ENCODE assay signal across 21 cellular contexts in the genomic region with DNA sequence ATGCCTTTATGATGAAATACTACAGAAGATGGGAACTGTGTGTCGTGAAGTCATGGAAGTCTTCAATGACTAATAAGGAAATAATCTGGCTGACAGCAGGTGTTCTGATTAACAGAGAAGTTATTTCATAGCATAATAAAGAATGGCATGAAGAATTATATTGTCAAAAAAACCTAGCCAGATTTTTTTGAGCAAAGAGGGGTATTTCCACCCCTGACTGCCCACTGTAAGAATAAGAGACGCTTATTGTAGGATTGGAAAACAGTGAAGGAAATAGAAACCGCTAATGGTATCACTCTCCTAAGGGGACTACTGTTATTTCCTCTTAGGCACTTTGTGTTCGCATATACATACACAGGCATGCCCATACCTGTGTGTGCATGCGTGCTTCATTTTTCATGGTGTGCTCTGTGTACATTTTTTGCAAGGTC.
DNase-seq lines count a peak whose midpoint lies in the region; ATAC-seq, FAIRE-seq and TF ChIP-seq lines count a peak whose summit lies in the region.
"Had no signal": no experiment of that assay in that cellular context is flagged by ENCODE, and none has a peak within 500 bp of the region (broad histone marks: within the 10 kb centered on the region; RNA-seq: fewer than 3 reads in every experiment).

No MANE protein-coding gene starts in this region.

- H4K5ac ChIP-seq in H9 (ENCODE audit: insufficient read length, low read depth, low read length) = no peak overlapping the region

- no peak overlapping the region for H3T11ph ChIP-seq in H9 (ENCODE audit: low read length)

- no peaks in the 10 kb centered on the region for H3K27me3 Mint-ChIP-seq in osteocyte (ENCODE audit: unreplicated experiment)
- no peaks in the 10 kb centered on the region; the same call in 1 of the 2 replicates for H3K27me3 Mint-ChIP-seq in H9 (ENCODE audit: low read depth)
- H3K27me3 Mint-ChIP-seq: brain had no signal

- H3K56ac ChIP-seq in H9 (ENCODE audit: insufficient read length, low read depth, low read length) = no peak overlapping the region

- H3K4me3 Mint-ChIP-seq in osteocyte (ENCODE audit: unreplicated experiment) (no peak overlapping the region), H9 (no peak overlapping the region)
- H3K4me3 Mint-ChIP-seq: brain, CD14-positive monocyte, memory B cell had no signal

- no peak for TF ChIP-seq RAD21 in HepG2 (CRISPR knock-in tag; IDR thresholded peaks at IDR 0.05)

- no TSS peak for BruUV-seq in HepG2 (replicated peaks; lab: Mats Ljungman, UMichigan)

- no peak overlapping the region for H3K4ac ChIP-seq in H9 (ENCODE audit: low read depth, low read length)

- H3K9me3 ChIP-seq in HEK293 (ENCODE audit: control insufficient read depth, insufficient read depth, low read depth, low read length) (no peaks in the 10 kb centered on the region), H9 (ENCODE audit: control insufficient read depth, low read depth, low read length) (no peaks in the 10 kb centered on the region), HepG2 (ENCODE audit: low read length) (no peaks in the 10 kb centered on the region), MG63 (no peaks in the 10 kb centered on the region)
- H3K9me3 ChIP-seq: thyroid gland had no signal

- no peaks in the 10 kb centered on the region for H3K79me1 ChIP-seq in H9 (ENCODE audit: insufficient read depth, low read depth, low read length, poor library complexity, severe bottlenecking)

- H3K9ac ChIP-seq in H9 (ENCODE audit: extremely low read depth, insufficient read length, low read length) (no peak overlapping the region), HepG2 (ENCODE audit: insufficient read depth, low read depth, low read length) (no peak overlapping the region)
- H3K9ac ChIP-seq: GM23248 had no signal

- intact Hi-C loops in HepG2 (cut with micrococcal nuclease; ENCODE audit: unreplicated experiment) = no loop called here

- H4K20me1 ChIP-seq in H9 (ENCODE audit: control insufficient read depth, insufficient read depth, insufficient read length) = no peaks in the 10 kb centered on the region
- no peaks in the 10 kb centered on the region for H4K20me1 ChIP-seq in HepG2 (ENCODE audit: insufficient read depth, low read length)

- no peaks in the 10 kb centered on the region for H3K23me2 ChIP-seq in H9 (ENCODE audit: insufficient read length, low read depth, low read length, poor library complexity, severe bottlenecking)

- POLR2A ChIA-PET in HEK293 (lab: Yijun Ruan, JAX) (no interaction called here), RWPE1 (lab: Yijun Ruan, JAX; ENCODE audit: low non-redundant PET) (no interaction called here), HepG2 (lab: Yijun Ruan, JAX) (no interaction called here)

- no CpG with 5 or more reads among the region's 5 CpGs for WGBS in H9 (ENCODE audit: extremely low coverage, insufficient read length, low lambda C conversion rate)
- WGBS in HepG2 (ENCODE audit: low lambda C conversion rate) = under 1% methylated on average over 5 of the region's 5 CpGs

- no peaks in the 10 kb centered on the region for H3K27me3 ChIP-seq in H9 (ENCODE audit: insufficient read depth, low read length)
- H3K27me3 ChIP-seq in HepG2 (ENCODE audit: control insufficient read depth in 1 of 2, insufficient read depth in 2 of 2, low read length in 2 of 2) = no peaks in the 10 kb centered on the region
- no peaks in the 10 kb centered on the region for H3K27me3 ChIP-seq in MG63
- H3K27me3 ChIP-seq: thyroid gland had no signal

- no peak overlapping the region for H2AK5ac ChIP-seq in H9 (ENCODE audit: insufficient read length, low read length)

- no peak overlapping the region for H2BK12ac ChIP-seq in H9 (ENCODE audit: insufficient read length, low read depth, low read length)

- no peak overlapping the region for H2BK15ac ChIP-seq in H9 (ENCODE audit: low read depth, low read length)

- peaks cover 60% of the 10 kb centered on the region for H3K4me1 Mint-ChIP-seq in osteocyte (ENCODE audit: unreplicated experiment)
- H3K4me1 Mint-ChIP-seq in H9 = peaks cover 20 to 24% of the 10 kb centered on the region in 2 experiments
- H3K4me1 Mint-ChIP-seq: CD14-positive monocyte, memory B cell had no signal

- H3K36me3 ChIP-seq in HEK293 (ENCODE audit: control insufficient read depth in 2 of 2, insufficient read depth in 1 of 2, low read length in 2 of 2) = no peaks in the 10 kb centered on the region
- H3K36me3 ChIP-seq in HepG2 (replicated peaks in 1 of 2; ENCODE audit: control insufficient read depth in 1 of 2, insufficient read depth in 2 of 2, low read length in 2 of 2) = no peaks in the 10 kb centered on the region
- H3K36me3 ChIP-seq in MG63 = no peaks in the 10 kb centered on the region
- H3K36me3 ChIP-seq: thyroid gland had no signal

- no peak overlapping the region for H2AFZ ChIP-seq in H9 (ENCODE audit: low read length)
- H2AFZ ChIP-seq in HepG2 (ENCODE audit: low read length) = no peak overlapping the region
- H2AFZ ChIP-seq: GM23248 had no signal

- no peak for FAIRE-seq in HepG2 (lab: Jason Lieb, UNC)
- FAIRE-seq: frontal cortex, HTR-8/SVneo had no signal

- DNase-seq in RWPE1 (ENCODE audit: low spot score) = peak; percentile 78
- DNase-seq in epithelial cell of prostate (ENCODE audit: low read depth, low spot score) = peak; percentile 45
- no peak for DNase-seq in osteocyte (ENCODE audit: extremely low spot score, unreplicated experiment)
- no peak for DNase-seq in H9
- no peak for DNase-seq in HepG2 (ENCODE audit: low spot score)
- DNase-seq in activated naive CD4-positive, alpha-beta T cell treated with Interleukin-2 at 50 U/mL for 16 hours = no peak
- DNase-seq in MG63 = no peak
- DNase-seq: activated CD4-positive, alpha-beta T cell treated with anti-CD3 and anti-CD28 coated beads for 1 hour; activated gamma-delta T cell treated with Interleukin-2 at 50 U/mL for 16 hours; GM23248; NCI-H2029 treated with DMSO at 0.1 percent for 48 hours; NCI-H774; T-helper 2 cell; thyroid gland had no signal

- H3K14ac ChIP-seq in H9 (ENCODE audit: insufficient read depth, low read length) = no peak overlapping the region

- no peak for TF ChIP-seq CTCF in HEK293 (tag by site-specific recombination; IDR thresholded peaks at IDR 0.05)
- no peak for TF ChIP-seq CTCF in RWPE1 (conservative IDR thresholded peaks at IDR 0.05; ENCODE audit: low read depth)
- no peak for TF ChIP-seq CTCF in osteocyte (IDR thresholded peaks at IDR 0.05)
- TF ChIP-seq CTCF in H9 (conservative IDR thresholded peaks at IDR 0.05) = no peak
- no peak for TF ChIP-seq CTCF in HepG2 (CRISPR knock-in tag; IDR thresholded peaks at IDR 0.05)

- no peak overlapping the region for H3K4me2 ChIP-seq in H9 (ENCODE audit: insufficient read depth, insufficient read length, low read length)
- no peak overlapping the region for H3K4me2 ChIP-seq in HepG2 (ENCODE audit: low read depth, low read length)

- H2BK120ac ChIP-seq in H9 (ENCODE audit: low read depth, low read length, poor library complexity, severe bottlenecking) = no peak overlapping the region

- ATAC-seq in HepG2 = no peak
- ATAC-seq: sciatic nerve had no signal

- in situ Hi-C loops in HepG2 (cut with HindIII; ENCODE audit: extremely low pct_ligation_motif_present, low pct_unique_long_range_greater_than_20kb) = no loop called here

- no peak overlapping the region for H2BK5ac ChIP-seq in H9 (ENCODE audit: insufficient read length, low read length)

- CTCF ChIA-PET in HEK293 (lab: Yijun Ruan, JAX) = no interaction called here
- CTCF ChIA-PET in RWPE1 (lab: Yijun Ruan, JAX) = interaction anchor here (0.7 kb wide), 1 partner anchor 317 kb away, joined by 4 read pairs; no protein-coding TSS in a partner anchor
- CTCF ChIA-PET in HepG2 (lab: Yijun Ruan, JAX; ENCODE audit: low intra/inter-chr PET ratio, low total read pairs) = no interaction called here

- TF ChIP-seq EP300 in HepG2 (IDR thresholded peaks at IDR 0.05; ENCODE audit: low read depth in 2 of 2, low read length in 2 of 2) (no peak), HepG2 (CRISPR knock-in tag; IDR thresholded peaks at IDR 0.05; ENCODE audit: borderline replicate concordance) (no peak)

- peaks cover 2% of the 10 kb centered on the region for H3K4me1 ChIP-seq in HEK293 (ENCODE audit: control insufficient read depth, insufficient read depth, low read length)
- H3K4me1 ChIP-seq in H9 (ENCODE audit: insufficient read depth, low read length) = no peaks in the 10 kb centered on the region; the same call in 1 of the 2 replicates
- H3K4me1 ChIP-seq in HepG2 (ENCODE audit: insufficient read depth, low read length) = no peaks in the 10 kb centered on the region
- H3K4me1 ChIP-seq: thyroid gland had no signal

- H3K79me2 ChIP-seq in H9 (ENCODE audit: insufficient read depth, low read length) (no peaks in the 10 kb centered on the region), HepG2 (ENCODE audit: insufficient read depth, low read length) (no peaks in the 10 kb centered on the region)

- H4K91ac ChIP-seq in H9 (ENCODE audit: insufficient read length, low read depth, low read length) = no peak overlapping the region

- H4K8ac ChIP-seq in H9 (replicated peaks; ENCODE audit: insufficient read length, low read depth, low read length) = no peak overlapping the region

- H3K23ac ChIP-seq in H9 (ENCODE audit: insufficient read length, low read depth, low read length) = no peak overlapping the region

- no peak for TF ChIP-seq POLR2A in HepG2 (IDR thresholded peaks at IDR 0.05; ENCODE audit: insufficient read depth in 1 of 2, low read depth in 2 of 2, low read length in 2 of 2)

- no peak overlapping the region for H3K18ac ChIP-seq in H9 (ENCODE audit: insufficient read length, low read depth, low read length)

- no peak overlapping the region for H2BK20ac ChIP-seq in H9 (ENCODE audit: low read depth, low read length, poor library complexity, severe bottlenecking)

- H3K27ac Mint-ChIP-seq in osteocyte (ENCODE audit: unreplicated experiment) (peak overlapping the region; percentile 83), H9 (no peak overlapping the region)
- H3K27ac Mint-ChIP-seq: brain, CD14-positive monocyte, memory B cell had no signal

- H3K4me3 ChIP-seq in HEK293 (ENCODE audit: low read depth, low read length) (no peak overlapping the region), HepG2 (replicated peaks in 1 of 3; ENCODE audit: insufficient read depth in 1 of 3, low read depth in 2 of 3, low read length in 3 of 3) (no peak overlapping the region), MG63 (no peak overlapping the region)
- H3K4me3 ChIP-seq: GM23248, thyroid gland had no signal

- no peak overlapping the region for H3K27ac ChIP-seq in HEK293 (ENCODE audit: extremely low read depth, low read depth, low read length)
- H3K27ac ChIP-seq in RWPE1 = no peak overlapping the region
- H3K27ac ChIP-seq in epithelial cell of prostate = peak overlapping the region; percentile 60
- H3K27ac ChIP-seq in H9 (ENCODE audit: insufficient read length, low read depth, low read length) = no peak overlapping the region
- no peak overlapping the region for H3K27ac ChIP-seq in HepG2 (ENCODE audit: extremely low read length, insufficient read depth, low read length)
- H3K27ac ChIP-seq: GM23248, thyroid gland had no signal

- H3K9me3 Mint-ChIP-seq in osteocyte (ENCODE audit: unreplicated experiment) (no peaks in the 10 kb centered on the region), H9 (no peaks in the 10 kb centered on the region)
- H3K9me3 Mint-ChIP-seq: memory B cell had no signal

- H3K36me3 Mint-ChIP-seq in osteocyte (ENCODE audit: unreplicated experiment) = no peaks in the 10 kb centered on the region
- no peaks in the 10 kb centered on the region for H3K36me3 Mint-ChIP-seq in H9 (ENCODE audit: insufficient read depth in 1 of 3, low read depth in 3 of 3)
- H3K36me3 Mint-ChIP-seq: brain, CD14-positive monocyte, memory B cell had no signal

Comparison
In these comparisons a context has a peak if more than half of its experiments do, and no peak if none do; other contexts are left out.
1. DNase-seq: peak in RWPE1 (single experiment) and epithelial cell of prostate (single experiment); none in osteocyte (single experiment), H9 (single experiment), HepG2 (single experiment), activated naive CD4-positive, alpha-beta T cell treated with Interleukin-2 at 50 U/mL for 16 hours (single experiment) and MG63 (single experiment).